Comparison of ENCODE assay signal across 8 cellular contexts in the genomic region with DNA sequence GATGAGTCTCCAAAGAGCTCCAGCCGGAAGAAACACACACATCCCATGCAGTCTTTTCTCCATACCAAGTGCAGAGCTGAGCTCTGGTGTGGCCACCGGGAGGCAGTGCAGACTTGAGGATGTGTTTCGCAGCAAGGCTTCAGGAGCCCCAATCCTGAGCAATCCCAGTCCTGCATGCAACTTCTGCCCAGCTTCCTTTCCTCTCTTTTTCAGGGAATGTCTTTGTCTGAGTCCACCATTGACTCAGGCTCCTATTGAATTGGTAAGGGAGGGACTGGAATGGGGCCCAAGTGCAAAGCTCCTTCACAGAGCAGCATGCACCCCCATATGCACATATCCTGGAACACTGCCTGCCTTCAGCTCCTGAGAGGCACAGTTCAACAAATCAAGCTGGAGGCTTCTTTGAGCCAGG. TPM values are rescaled to one million over a fixed set of nuclear protein-coding genes. Genes with fewer than 3 reads are reported as not detected.
DNase-seq lines count a peak whose midpoint lies in the region; ATAC-seq and TF ChIP-seq lines count a peak whose summit lies in the region.

No MANE protein-coding gene starts in this region.

- peaks cover 10% of the 10 kb centered on the region for H3K27me3 Mint-ChIP-seq in nephron progenitor cell (ENCODE audit: low read depth, poor library complexity)

- peaks cover 70% of the 10 kb centered on the region for H3K4me1 Mint-ChIP-seq in nephron progenitor cell

- no peaks in the 10 kb centered on the region for H3K9me2 ChIP-seq in HCT116 (ENCODE audit: insufficient read depth)

- POLR2A ChIA-PET in HCT116 (lab: Charles Lee): no interaction called here

- intact Hi-C loops in HCT116 (cut with micrococcal nuclease): loop anchor here (2.0 to 5.0 kb wide), 5 partner anchors 67 to 580 kb away; no protein-coding TSS in a partner anchor

- DNase-seq in CD1c-positive myeloid dendritic cell (ENCODE audit: extremely low spot score): peak; percentile 72
- DNase-seq in HCT116 (ENCODE audit: low read depth, low spot score): peak; percentile 67
- peak; percentile 71 for DNase-seq in NCI-H460 (ENCODE audit: extremely low read depth, low read depth)
- DNase-seq in activated CD8-positive, alpha-beta memory T cell treated with anti-CD3 and anti-CD28 coated beads for 24 hours: peak; percentile 64
- DNase-seq in fibroblast of peridontal ligament (ENCODE audit: extremely low read depth): peak; percentile 92
- DNase-seq in nephron progenitor cell: peak; percentile 71
- peak in 1 of 2 donors; percentile 71 for DNase-seq in upper lobe of left lung

- H3K4me3 Mint-ChIP-seq in nephron progenitor cell: no peak overlapping the region

- no peaks in the 10 kb centered on the region for H3K27me3 ChIP-seq in HCT116 (ENCODE audit: insufficient read depth, low read length)
- H3K27me3 ChIP-seq in upper lobe of left lung: no peaks in the 10 kb centered on the region

- TF ChIP-seq POLR2A in HCT116 (IDR thresholded peaks at IDR 0.05; ENCODE audit: borderline replicate concordance, extremely low read depth, insufficient read depth, insufficient read length) (no peak), upper lobe of left lung (IDR thresholded peaks at IDR 0.05) (no peak)

- TF ChIP-seq EP300 in upper lobe of left lung (IDR thresholded peaks at IDR 0.05): no peak

- H3K9me3 ChIP-seq in HCT116 (ENCODE audit: control insufficient read depth in 1 of 2, insufficient read depth in 1 of 2, low read depth in 1 of 2, low read length in 2 of 2): no peaks in the 10 kb centered on the region
- no peaks in the 10 kb centered on the region for H3K9me3 ChIP-seq in upper lobe of left lung

- RAD21 ChIA-PET in HCT116 (lab: Charles Lee; ENCODE audit: low non-redundant PET in 1 of 2, low total read pairs in 2 of 2, uncharacterized antibody in 2 of 2, unreplicated experiment in 2 of 2): interaction anchor here (0.5 to 1.3 kb wide), 11 partner anchors 65 to 579 kb away, joined by 3 to 6 read pairs (median 5); no protein-coding TSS in a partner anchor

- no peak overlapping the region for H3K9ac ChIP-seq in HCT116 (ENCODE audit: low read length)

- H3K4me2 ChIP-seq in HCT116 (ENCODE audit: low read length): no peak overlapping the region

- no peak overlapping the region for H3K27ac Mint-ChIP-seq in nephron progenitor cell

- no peaks in the 10 kb centered on the region for H3K79me2 ChIP-seq in HCT116 (ENCODE audit: insufficient read depth, low read length)

- 18 to 25% methylated on average over 3 of the region's 3 CpGs for WGBS in upper lobe of left lung, 2 donors

- peak; percentile 95 for TF ChIP-seq RAD21 in HCT116 (IDR thresholded peaks at IDR 0.05; ENCODE audit: low read depth)

- H3K4me3 ChIP-seq in HCT116 (replicated peaks in 1 of 2; ENCODE audit: low read depth in 1 of 2, low read length in 2 of 2) (no peak overlapping the region), upper lobe of left lung (no peak overlapping the region)

- H3K36me3 Mint-ChIP-seq in nephron progenitor cell (ENCODE audit: low read depth): no peaks in the 10 kb centered on the region

- ATAC-seq in HCT116: peak; percentile 100
- peak; percentile 87 to 91 for ATAC-seq in upper lobe of left lung (ENCODE audit: low FRiP score in 2 of 2)
- ATAC-seq in GM18498 (IDR thresholded peaks at IDR 0.05; ENCODE audit: unreplicated experiment): no peak

- H2AFZ ChIP-seq in HCT116 (ENCODE audit: low read depth, low read length, poor library complexity, severe bottlenecking): peak overlapping the region; percentile 74

- no peaks in the 10 kb centered on the region for H4K20me1 ChIP-seq in HCT116 (ENCODE audit: insufficient read depth)

- H3K36me3 ChIP-seq in HCT116 (ENCODE audit: control insufficient read depth in 1 of 2, insufficient read depth in 2 of 2, low read length in 2 of 2) (no peaks in the 10 kb centered on the region), upper lobe of left lung (no peaks in the 10 kb centered on the region)

- H3K9me3 Mint-ChIP-seq in nephron progenitor cell: no peaks in the 10 kb centered on the region

- CTCF ChIA-PET in HCT116 (lab: Charles Lee): interaction anchor here (0.6 to 1.9 kb wide), 24 partner anchors 10 to 581 kb away, joined by 3 to 27 read pairs (median 4); no protein-coding TSS in a partner anchor

- BruUV-seq in HCT116 (replicated peaks; lab: Mats Ljungman, UMichigan): no TSS peak

- H3K27ac ChIP-seq in HCT116 (ENCODE audit: low read depth, low read length) (no peak overlapping the region), upper lobe of left lung (no peak overlapping the region)

- H3K4me1 ChIP-seq in HCT116 (ENCODE audit: control insufficient read depth in 1 of 2, insufficient read depth in 2 of 2, low read length in 2 of 2) (no peaks in the 10 kb centered on the region), upper lobe of left lung (peaks cover 0 to 5% (median 0%) of the 10 kb centered on the region in 4 donors)

- TF ChIP-seq CTCF in HCT116 (IDR thresholded peaks at IDR 0.05 in 2 of 3, conservative IDR thresholded peaks at IDR 0.05 in 1 of 3; ENCODE audit: borderline replicate concordance in 1 of 3, insufficient read depth in 1 of 3, low read depth in 2 of 3, low read length in 2 of 3) (peak; percentile 70 to 95 (median 88); a peak in 5 of 6 replicates), nephron progenitor cell (IDR thresholded peaks at IDR 0.05) (peak; percentile 73), upper lobe of left lung (IDR thresholded peaks at IDR 0.05) (peak; percentile 38 to 69 (median 61))

TF ChIP-seq in HCT116, 20 proteins besides CTCF, POLR2A, EP300 and RAD21:
- TF ChIP-seq MAX (IDR thresholded peaks at IDR 0.05) (no peak), EZH2 (IDR thresholded peaks at IDR 0.05) (no peak), REST (IDR thresholded peaks at IDR 0.05; ENCODE audit: low read depth) (no peak), ATF3 (IDR thresholded peaks at IDR 0.05) (no peak), CEBPB (IDR thresholded peaks at IDR 0.05; ENCODE audit: low read depth) (no peak), ZNF274 (IDR thresholded peaks at IDR 0.05; ENCODE audit: low read depth, low read length) (no peak), SRF (IDR thresholded peaks at IDR 0.05; ENCODE audit: low read depth) (no peak), SP1 (IDR thresholded peaks at IDR 0.05; ENCODE audit: low read depth) (no peak), ZFX (IDR thresholded peaks at IDR 0.05) (no peak), FOSL1 (IDR thresholded peaks at IDR 0.05; ENCODE audit: low read depth) (no peak), TCF7L2 (IDR thresholded peaks at IDR 0.05; ENCODE audit: borderline replicate concordance, extremely low read depth, insufficient read depth, insufficient read length) (no peak)

RNA-seq across cellular contexts. Expression of gene ASIP, which starts 50.5 kb away (rescaled TPM):
- not detected for total RNA-seq in HCT116 (2021; ENCODE audit: unreplicated experiment)
- 0.12 and 0.34 TPM in 2 replicates for polyA plus RNA-seq in HCT116 (2012)
- total RNA-seq in NCI-H460 (2014; rRNA removed; shearing (Covaris generic)): not detected in 2 replicates
- polyA plus RNA-seq in NCI-H460 (2014; cell fraction: nucleus; rRNA removed): not detected in 2 replicates
- under 1 TPM in 2 of 6 donors, not detected in 4; 0.47 to 0.54 TPM for total RNA-seq in upper lobe of left lung
